ENCODE assay signal across 16 cellular contexts in genomic region chr7:120760851-120761250, GRCh38.
A peak's percentile ranks its signal among the peaks of the same experiment; 100 is the strongest.
DNase-seq lines count a peak whose midpoint lies in the region; ATAC-seq and TF ChIP-seq lines count a peak whose summit lies in the region.
"Had no signal": no experiment of that assay in that cellular context is flagged by ENCODE, and none has a peak within 500 bp of the region (broad histone marks: within the 10 kb centered on the region; RNA-seq: fewer than 3 reads in every experiment).

No MANE protein-coding gene starts in this region.

- ATAC-seq in GM23338 (no peak), HG03135 (IDR thresholded peaks at IDR 0.05; ENCODE audit: unreplicated experiment) (no peak)
- ATAC-seq: CD8-positive, alpha-beta T cell had no signal

- H3K4me1 ChIP-seq in GM23338 (ENCODE audit: insufficient read depth) (no peaks in the 10 kb centered on the region), mesendoderm (ENCODE audit: control insufficient read depth, low read depth, low read length) (peaks cover 12% of the 10 kb centered on the region)
- H3K4me1 ChIP-seq: BLaER1 treated with 17β-estradiol and CSF1 and Interleukin-3, amounts not matched to agents 10 nM and 100 nM had no signal

- H3K4me2 ChIP-seq in GM23338 (no peak overlapping the region), mesendoderm (ENCODE audit: low read length) (no peak overlapping the region)
- H3K4me2 ChIP-seq: BLaER1 treated with 17β-estradiol and CSF1 and Interleukin-3, amounts not matched to agents 10 nM and 100 nM had no signal

- peak overlapping the region; percentile 26 for H3K4ac ChIP-seq in mesendoderm (ENCODE audit: low read depth, low read length)

- no peaks in the 10 kb centered on the region for H3K9me3 Mint-ChIP-seq in GM23338
- H3K9me3 Mint-ChIP-seq: CD4-positive, alpha-beta T cell; CD8-positive, alpha-beta T cell had no signal

- H3K56ac ChIP-seq in mesendoderm (ENCODE audit: low read length) = peak overlapping the region; percentile 82

- H3K23ac ChIP-seq in mesendoderm (ENCODE audit: low read length) = no peak overlapping the region

- no CpG with 5 or more reads among the region's 3 CpGs for WGBS in mesendoderm (ENCODE audit: extremely low coverage, insufficient coverage, low lambda C conversion rate)

- H3K36me3 ChIP-seq in GM23338 (ENCODE audit: insufficient read depth) (no peaks in the 10 kb centered on the region), mesendoderm (ENCODE audit: control insufficient read depth, insufficient read depth, low read length) (no peaks in the 10 kb centered on the region)
- H3K36me3 ChIP-seq: BLaER1 treated with 17β-estradiol and CSF1 and Interleukin-3, amounts not matched to agents 10 nM and 100 nM had no signal

- TF ChIP-seq CTCF in GM23338 (conservative IDR thresholded peaks at IDR 0.05; ENCODE audit: low read depth in 2 of 2) = no peak

- H2BK15ac ChIP-seq in mesendoderm (replicated peaks; ENCODE audit: low read depth) = no peak overlapping the region

- H2BK120ac ChIP-seq in mesendoderm (ENCODE audit: low read depth, low read length) = no peak overlapping the region

- peaks cover 8% of the 10 kb centered on the region for H3K4me1 Mint-ChIP-seq in GM23338
- H3K4me1 Mint-ChIP-seq: B cell had no signal

- no peak overlapping the region for H3K4me3 ChIP-seq in GM23338
- H3K4me3 ChIP-seq in mesendoderm (ENCODE audit: low read length) = no peak overlapping the region
- H3K4me3 ChIP-seq: BLaER1 treated with 17β-estradiol and CSF1 and Interleukin-3, amounts not matched to agents 10 nM and 100 nM had no signal

- no peak overlapping the region for H3K9ac ChIP-seq in mesendoderm (ENCODE audit: low read length)
- H3K9ac ChIP-seq: BLaER1 treated with 17β-estradiol and CSF1 and Interleukin-3, amounts not matched to agents 10 nM and 100 nM had no signal

- no peak overlapping the region for H4K5ac ChIP-seq in mesendoderm (ENCODE audit: low read length)

- H3K27ac Mint-ChIP-seq in GM23338 = no peak overlapping the region
- H3K27ac Mint-ChIP-seq: B cell; CD4-positive, alpha-beta T cell; CD8-positive, alpha-beta T cell had no signal

- H3K27ac ChIP-seq in GM23338 (ENCODE audit: low read depth) (no peak overlapping the region; the same call in 1 of the 2 replicates), mesendoderm (ENCODE audit: low read depth, low read length) (peak overlapping the region; percentile 96)
- H3K27ac ChIP-seq: BLaER1 treated with 17β-estradiol and CSF1 and Interleukin-3, amounts not matched to agents 10 nM and 100 nM; C4-2B had no signal

- H3K27me3 ChIP-seq in GM23338 (ENCODE audit: insufficient read depth) (no peaks in the 10 kb centered on the region), mesendoderm (ENCODE audit: insufficient read depth, low read length, poor library complexity) (no peaks in the 10 kb centered on the region)
- H3K27me3 ChIP-seq: BLaER1 treated with 17β-estradiol and CSF1 and Interleukin-3, amounts not matched to agents 10 nM and 100 nM had no signal

- no peaks in the 10 kb centered on the region for H3F3A ChIP-seq in GM23338 (replicated peaks; ENCODE audit: low read depth)

- peak overlapping the region; percentile 93 for H3K18ac ChIP-seq in mesendoderm (ENCODE audit: low read length)

- no peak overlapping the region for H2AK5ac ChIP-seq in mesendoderm (ENCODE audit: low read length)

- H4K8ac ChIP-seq in mesendoderm (ENCODE audit: low read depth, low read length) = no peak overlapping the region

- no peaks in the 10 kb centered on the region for H3K27me3 Mint-ChIP-seq in GM23338 (ENCODE audit: insufficient read depth, low read depth, poor library complexity)

- H3K79me2 ChIP-seq in GM23338 (replicated peaks; ENCODE audit: insufficient read depth) = no peaks in the 10 kb centered on the region
- no peaks in the 10 kb centered on the region for H3K79me2 ChIP-seq in mesendoderm (ENCODE audit: control insufficient read depth, insufficient read depth, low read length)

- 0 out of 2 replicates have a peak, but pooled peaks cover 14% of the 10 kb centered on the region for H3K9me2 ChIP-seq in GM23338 (ENCODE audit: insufficient read depth)

- 0 out of 2 replicates have a peak overlapping the region, but pooled peaks have one; percentile 2 for H2AFZ ChIP-seq in GM23338

- DNase-seq in GM23338 (ENCODE audit: low spot score) (no peak), mesendoderm (peak; percentile 92), ureter (ENCODE audit: low spot score) (no peak), NCI-H345 (lab: John Stamatoyannopoulos, UW) (no peak)
- DNase-seq: 8988T; AML-193; Caco-2; Calu3; CD4-positive, alpha-beta T cell; CD8-positive, alpha-beta T cell; DMS79 treated with DMSO at 0.1 percent for 48 hours; GF-D8 had no signal

- H3K36me3 Mint-ChIP-seq in GM23338 (ENCODE audit: low read depth) = no peaks in the 10 kb centered on the region
- H3K36me3 Mint-ChIP-seq: CD8-positive, alpha-beta T cell had no signal

- H4K20me1 ChIP-seq in GM23338 (replicated peaks; ENCODE audit: insufficient read depth) = no peaks in the 10 kb centered on the region
- H4K20me1 ChIP-seq: BLaER1 treated with 17β-estradiol and CSF1 and Interleukin-3, amounts not matched to agents 10 nM and 100 nM had no signal

- H3K79me1 ChIP-seq in mesendoderm (ENCODE audit: low read length) = no peaks in the 10 kb centered on the region

- H2BK5ac ChIP-seq in mesendoderm (ENCODE audit: low read length) = peak overlapping the region; percentile 100

- H3K4me3 Mint-ChIP-seq in GM23338 = no peak overlapping the region
- H3K4me3 Mint-ChIP-seq: B cell; CD4-positive, alpha-beta T cell; CD8-positive, alpha-beta T cell had no signal

TF ChIP-seq in GM23338, 12 proteins besides CTCF, POLR2A, EP300 and RAD21 (continues in another document):
- TF ChIP-seq ZNF114 (CRISPR knock-in tag; IDR thresholded peaks at IDR 0.05) (no peak), STAT1 (IDR thresholded peaks at IDR 0.05; ENCODE audit: unreplicated experiment) (no peak), NANOG (IDR thresholded peaks at IDR 0.05; ENCODE audit: borderline replicate concordance) (no peak), CREB1 (CRISPR knock-in tag; IDR thresholded peaks at IDR 0.05; ENCODE audit: low read depth) (no peak), JUNB (IDR thresholded peaks at IDR 0.05; ENCODE audit: unreplicated experiment) (no peak), EZH2phosphoT487 (IDR thresholded peaks at IDR 0.05; ENCODE audit: unreplicated experiment) (no peak), EZH2 (IDR thresholded peaks at IDR 0.05; ENCODE audit: low read depth, unreplicated experiment) (no peak), ETS1 (IDR thresholded peaks at IDR 0.05) (no peak), POLR2AphosphoS5 (IDR thresholded peaks at IDR 0.05; ENCODE audit: low read depth) (no peak), ZNF331 (CRISPR knock-in tag; IDR thresholded peaks at IDR 0.05; ENCODE audit: low read depth) (no peak)
- TF ChIP-seq, protein P1, sequence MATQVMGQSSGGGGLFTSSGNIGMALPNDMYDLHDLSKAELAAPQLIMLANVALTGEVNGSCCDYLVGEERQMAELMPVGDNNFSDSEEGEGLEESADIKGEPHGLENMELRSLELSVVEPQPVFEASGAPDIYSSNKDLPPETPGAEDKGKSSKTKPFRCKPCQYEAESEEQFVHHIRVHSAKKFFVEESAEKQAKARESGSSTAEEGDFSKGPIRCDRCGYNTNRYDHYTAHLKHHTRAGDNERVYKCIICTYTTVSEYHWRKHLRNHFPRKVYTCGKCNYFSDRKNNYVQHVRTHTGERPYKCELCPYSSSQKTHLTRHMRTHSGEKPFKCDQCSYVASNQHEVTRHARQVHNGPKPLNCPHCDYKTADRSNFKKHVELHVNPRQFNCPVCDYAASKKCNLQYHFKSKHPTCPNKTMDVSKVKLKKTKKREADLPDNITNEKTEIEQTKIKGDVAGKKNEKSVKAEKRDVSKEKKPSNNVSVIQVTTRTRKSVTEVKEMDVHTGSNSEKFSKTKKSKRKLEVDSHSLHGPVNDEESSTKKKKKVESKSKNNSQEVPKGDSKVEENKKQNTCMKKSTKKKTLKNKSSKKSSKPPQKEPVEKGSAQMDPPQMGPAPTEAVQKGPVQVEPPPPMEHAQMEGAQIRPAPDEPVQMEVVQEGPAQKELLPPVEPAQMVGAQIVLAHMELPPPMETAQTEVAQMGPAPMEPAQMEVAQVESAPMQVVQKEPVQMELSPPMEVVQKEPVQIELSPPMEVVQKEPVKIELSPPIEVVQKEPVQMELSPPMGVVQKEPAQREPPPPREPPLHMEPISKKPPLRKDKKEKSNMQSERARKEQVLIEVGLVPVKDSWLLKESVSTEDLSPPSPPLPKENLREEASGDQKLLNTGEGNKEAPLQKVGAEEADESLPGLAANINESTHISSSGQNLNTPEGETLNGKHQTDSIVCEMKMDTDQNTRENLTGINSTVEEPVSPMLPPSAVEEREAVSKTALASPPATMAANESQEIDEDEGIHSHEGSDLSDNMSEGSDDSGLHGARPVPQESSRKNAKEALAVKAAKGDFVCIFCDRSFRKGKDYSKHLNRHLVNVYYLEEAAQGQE (IDR thresholded peaks at IDR 0.05; ENCODE audit: unreplicated experiment) = no peak
